Comparison of ENCODE assay signal across 13 cellular contexts in the genomic region with DNA sequence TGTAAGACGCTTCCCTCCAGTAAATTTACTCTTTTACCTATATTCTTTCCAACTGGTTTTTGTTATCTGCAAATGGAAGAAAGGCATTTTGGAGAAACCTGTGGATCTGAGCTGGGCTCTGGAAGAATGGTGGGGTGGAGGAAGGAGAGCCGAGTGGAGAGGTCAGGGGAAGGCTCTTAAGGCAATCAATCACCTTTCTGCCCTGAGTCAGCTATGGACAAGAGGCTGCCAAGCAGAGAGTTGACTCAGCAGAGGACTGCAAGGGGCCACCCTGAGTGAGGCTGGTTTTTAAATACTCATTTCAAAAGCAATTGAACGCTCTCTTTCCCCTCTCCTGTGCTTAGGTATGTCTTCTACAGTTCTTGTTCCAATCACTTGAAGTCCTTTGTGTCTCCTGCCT.
DNase-seq lines count a peak whose midpoint lies in the region; ATAC-seq, FAIRE-seq and TF ChIP-seq lines count a peak whose summit lies in the region.
"Had no signal": no experiment of that assay in that cellular context is flagged by ENCODE, and none has a peak within 500 bp of the region (broad histone marks: within the 10 kb centered on the region; RNA-seq: fewer than 3 reads in every experiment).

No MANE protein-coding gene starts in this region.

- H3K4me2 ChIP-seq in MM.1S (ENCODE audit: low read depth, low read length): no peak overlapping the region

- H3K27ac ChIP-seq in C4-2B: 0 out of 2 replicates have a peak overlapping the region, but pooled peaks have one; percentile 1
- no peak overlapping the region for H3K27ac ChIP-seq in MM.1S (ENCODE audit: low read length)
- H3K27ac ChIP-seq: dorsolateral prefrontal cortex, left ventricle myocardium inferior, sigmoid colon had no signal

- ATAC-seq in GM21723 (IDR thresholded peaks at IDR 0.05; ENCODE audit: unreplicated experiment): no peak

- no peaks in the 10 kb centered on the region for H3F3A ChIP-seq in MM.1S (ENCODE audit: insufficient read depth, low read length)

- no peak for TF ChIP-seq CTCF in C4-2B (conservative IDR thresholded peaks at IDR 0.05)
- TF ChIP-seq CTCF in MM.1S (IDR thresholded peaks at IDR 0.05; ENCODE audit: low read length): no peak

- H3K4me3 ChIP-seq in MM.1S (ENCODE audit: low read length): no peak overlapping the region
- H3K4me3 ChIP-seq: dorsolateral prefrontal cortex, left ventricle myocardium inferior, sigmoid colon had no signal

- H4K20me1 ChIP-seq in MM.1S (ENCODE audit: insufficient read depth, low read length): no peaks in the 10 kb centered on the region

- no peaks in the 10 kb centered on the region for H3K4me1 ChIP-seq in MM.1S (ENCODE audit: low read length)

- no peaks in the 10 kb centered on the region for H3K79me2 ChIP-seq in MM.1S (ENCODE audit: low read length)

- no peaks in the 10 kb centered on the region for H3K9me2 ChIP-seq in MM.1S (replicated peaks; ENCODE audit: insufficient read depth, low read length)

- no peaks in the 10 kb centered on the region for H3K36me3 ChIP-seq in MM.1S (replicated peaks; ENCODE audit: insufficient read depth, low read length)
- H3K36me3 ChIP-seq: left ventricle myocardium inferior, sigmoid colon had no signal

- no peak overlapping the region for H3K9ac ChIP-seq in MM.1S (ENCODE audit: low read length)

- H3K27me3 ChIP-seq in MM.1S (replicated peaks; ENCODE audit: insufficient read depth, low read length): no peaks in the 10 kb centered on the region
- H3K27me3 ChIP-seq: dorsolateral prefrontal cortex, sigmoid colon had no signal

- no peak overlapping the region for H2AFZ ChIP-seq in MM.1S (ENCODE audit: low read length)

- peak; percentile 97 for FAIRE-seq in H54 (lab: Jason Lieb, UNC)

- DNase-seq in H54 (ENCODE audit: insufficient read length, low spot score): peak; percentile 42
- peak; percentile 85 for DNase-seq in T1000 (lab: John Stamatoyannopoulos, UW)
- DNase-seq in kidney glomerular epithelial cell (lab: John Stamatoyannopoulos, UW): peak; percentile 41
- DNase-seq in activated effector memory CD4-positive, alpha-beta T cell treated with anti-CD3 and anti-CD28 coated beads, Interleukin-2, amount 50 U/mL, for 16 hours: no peak
- no peak for DNase-seq in MM.1S
- DNase-seq in SHP77 (lab: John Stamatoyannopoulos, UW): no peak
- DNase-seq: activated CD8-positive, alpha-beta memory T cell treated with anti-CD3 and anti-CD28 coated beads, Interleukin-2, amount 50 U/mL, for 4 hours; dorsolateral prefrontal cortex; left ventricle myocardium inferior; OCI-M1; sigmoid colon had no signal

- TF ChIP-seq POLR2A in H54 (IDR thresholded peaks at IDR 0.05; ENCODE audit: low read depth, low read length): no peak

- no peaks in the 10 kb centered on the region for H3K9me3 ChIP-seq in MM.1S (replicated peaks; ENCODE audit: insufficient read depth, low read length)
- H3K9me3 ChIP-seq: left ventricle myocardium inferior, sigmoid colon had no signal

Comparison
In these comparisons a context has a peak if more than half of its experiments do, and no peak if none do; other contexts are left out.
1. DNase-seq: peak in H54 (single experiment), T1000 (single experiment) and kidney glomerular epithelial cell (single experiment); none in activated effector memory CD4-positive, alpha-beta T cell treated with anti-CD3 and anti-CD28 coated beads, Interleukin-2, amount 50 U/mL, for 16 hours (single experiment), MM.1S (single experiment) and SHP77 (0 of 2).